In genomic region chr22:19495562-19496323, GRCh38 we compare ENCODE assay signal across 13 cellular contexts. TPM values are rescaled to one million over a fixed set of nuclear protein-coding genes. Genes with fewer than 3 reads are reported as not detected.
DNase-seq lines count a peak whose midpoint lies in the region; ATAC-seq and TF ChIP-seq lines count a peak whose summit lies in the region.
"Had no signal": no experiment of that assay in that cellular context is flagged by ENCODE, and none has a peak within 500 bp of the region (broad histone marks: within the 10 kb centered on the region; RNA-seq: fewer than 3 reads in every experiment).

No MANE protein-coding gene starts in this region.

- peaks cover 10% of the 10 kb centered on the region for H3K4me1 Mint-ChIP-seq in chondrocyte (ENCODE audit: low read depth)
- peaks cover 6 to 8% (median 8%) of the 10 kb centered on the region in 4 donors for H3K4me1 Mint-ChIP-seq in naive thymus-derived CD8-positive, alpha-beta T cell

- DNase-seq in NCI-H1092 treated with DMSO at 0.1 percent for 48 hours (lab: John Stamatoyannopoulos, UW) (peak; percentile 28), NCI-H1092 (lab: John Stamatoyannopoulos, UW) (no peak), Kasumi-1 (lab: John Stamatoyannopoulos, UW) (peak; percentile 20 to 25), chondrocyte (ENCODE audit: low spot score) (no peak), NCI-H2107 (lab: John Stamatoyannopoulos, UW) (no peak), posterior vena cava (ENCODE audit: low spot score) (no peak)
- peak in 5 of 10 donors; percentile 9 to 59 (median 19) for DNase-seq in naive thymus-derived CD8-positive, alpha-beta T cell
- DNase-seq: upper lobe of left lung had no signal

- H3K36me3 Mint-ChIP-seq in chondrocyte (ENCODE audit: low read depth): peaks cover 3% of the 10 kb centered on the region
- H3K36me3 Mint-ChIP-seq in naive thymus-derived CD8-positive, alpha-beta T cell: no peaks in the 10 kb centered on the region

- peak; percentile 50 to 61 for ATAC-seq in naive thymus-derived CD8-positive, alpha-beta T cell
- no peak for ATAC-seq in HG02642 (IDR thresholded peaks at IDR 0.05; ENCODE audit: poor library complexity, unreplicated experiment)
- ATAC-seq: esophagus mucosa had no signal

- H3K27me3 Mint-ChIP-seq in chondrocyte (ENCODE audit: low read depth): no peaks in the 10 kb centered on the region
- no peaks in the 10 kb centered on the region for H3K27me3 Mint-ChIP-seq in naive thymus-derived CD8-positive, alpha-beta T cell

- POLR2A ChIA-PET in naive thymus-derived CD8-positive, alpha-beta T cell (lab: Charles Lee): interaction anchor here (0.8 to 1.3 kb wide), 3 partner anchors 100 to 136 kb away, joined by 3 to 7 read pairs (median 6); no protein-coding TSS in a partner anchor

- H3K9me3 Mint-ChIP-seq in chondrocyte (ENCODE audit: low read depth): no peaks in the 10 kb centered on the region
- no peaks in the 10 kb centered on the region for H3K9me3 Mint-ChIP-seq in naive thymus-derived CD8-positive, alpha-beta T cell
- H3K9me3 Mint-ChIP-seq: activated T-helper 2 cell treated with anti-CD3 and anti-CD28 coated beads, Interferon-gamma antibody, Interleukin-2, Interleukin-4, amounts not matched to agents 10 μg/mL and 5 μg/mL and 100 μg/mL, durations not matched to agents 14 hours and 24 hours and 36 hours; T-helper 2 cell treated with Interferon-gamma antibody and Interleukin-4, amounts not matched to agents 5 μg/mL and 100 μg/mL, for 36 hours had no signal

- no peak overlapping the region for H3K4me3 Mint-ChIP-seq in chondrocyte (ENCODE audit: unreplicated experiment)
- H3K4me3 Mint-ChIP-seq in naive thymus-derived CD8-positive, alpha-beta T cell: no peak overlapping the region
- H3K4me3 Mint-ChIP-seq: T-helper 2 cell treated with Interferon-gamma antibody and Interleukin-4, amounts not matched to agents 5 μg/mL and 100 μg/mL, for 36 hours had no signal

- TF ChIP-seq CTCF in chondrocyte (IDR thresholded peaks at IDR 0.05): peak; percentile 70

- intact Hi-C loops in posterior vena cava (cut with DNase I): loop anchor here in 1 of 2 donors (10.0 kb wide), 1 partner anchor 59 kb away; no protein-coding TSS in a partner anchor

- no peak overlapping the region for H3K27ac Mint-ChIP-seq in chondrocyte (ENCODE audit: unreplicated experiment)
- peak overlapping the region in 7 of 10 donors; percentile 19 to 91 (median 82) for H3K27ac Mint-ChIP-seq in naive thymus-derived CD8-positive, alpha-beta T cell
- H3K27ac Mint-ChIP-seq: activated T-helper 2 cell treated with anti-CD3 and anti-CD28 coated beads, Interferon-gamma antibody, Interleukin-2, Interleukin-4, amounts not matched to agents 10 μg/mL and 5 μg/mL and 100 μg/mL, durations not matched to agents 14 hours and 24 hours and 36 hours; T-helper 2 cell treated with Interferon-gamma antibody and Interleukin-4, amounts not matched to agents 5 μg/mL and 100 μg/mL, for 36 hours had no signal

RNA-seq across cellular contexts. Expression of gene CDC45, which starts 16.0 kb away (rescaled TPM):
- total RNA-seq in chondrocyte (2.2 to 13.3 TPM (median 2.9 TPM) in 3 replicates), posterior vena cava (1 to 10 TPM in 1 of 2 donors, under 1 TPM in 1; 0.71 to 1.7 TPM)
- total RNA-seq in naive thymus-derived CD8-positive, alpha-beta T cell: 1 to 10 TPM in 1 of 2 experiments, under 1 TPM in 1; 0.69 to 1.8 TPM
- 1 to 10 TPM in 2 of 3 donors, not detected in 1; 1.2 to 2.7 TPM for polyA plus RNA-seq in naive thymus-derived CD8-positive, alpha-beta T cell

RNA-seq across cellular contexts. Expression of gene UFD1, which starts 16.8 kb away (rescaled TPM):
- 75.8 to 81.2 TPM (median 76.2 TPM) in 3 replicates for total RNA-seq in chondrocyte
- total RNA-seq in naive thymus-derived CD8-positive, alpha-beta T cell: 10 to 100 TPM; 50.2 to 59.1 TPM
- 10 to 100 TPM; 73.1 to 80.9 (median 78.0) TPM for polyA plus RNA-seq in naive thymus-derived CD8-positive, alpha-beta T cell
- total RNA-seq in posterior vena cava: 10 to 100 TPM; 43.5 to 51.1 TPM

RNA-seq across cellular contexts. Expression of gene CLDN5, which starts 28.5 kb away (rescaled TPM):
- total RNA-seq in chondrocyte (not detected in 3 replicates), posterior vena cava (10 to 100 TPM; 36.4 to 70.1 TPM)
- not detected for total RNA-seq in naive thymus-derived CD8-positive, alpha-beta T cell
- polyA plus RNA-seq in naive thymus-derived CD8-positive, alpha-beta T cell: under 1 TPM in 2 of 3 donors, not detected in 1; 0.11 to 0.22 TPM
- total RNA-seq: HT1080 had no signal

RNA-seq across cellular contexts. Expression of gene C22orf39, which starts 48.2 kb away (rescaled TPM):
- total RNA-seq in chondrocyte (18.4 to 25.7 TPM (median 19.5 TPM) in 3 replicates), posterior vena cava (10 to 100 TPM; 32.5 to 34.6 TPM)
- 10 to 100 TPM; 44.2 to 45.1 TPM for total RNA-seq in naive thymus-derived CD8-positive, alpha-beta T cell
- 10 to 100 TPM; 51.9 to 58.7 (median 58.0) TPM for polyA plus RNA-seq in naive thymus-derived CD8-positive, alpha-beta T cell

Comparison
In these comparisons a context has a peak if more than half of its experiments do, and no peak if none do; other contexts are left out.
1. DNase-seq: peak in NCI-H1092 treated with DMSO at 0.1 percent for 48 hours (single experiment) and Kasumi-1 (2 of 2); none in NCI-H1092 (single experiment), chondrocyte (single experiment), NCI-H2107 (single experiment) and posterior vena cava (single experiment).
2. RNA of gene CLDN5, which starts 28.5 kb away (total RNA-seq): 36.4 to 70.1 TPM in posterior vena cava; not detected in chondrocyte and not detected in naive thymus-derived CD8-positive, alpha-beta T cell; every median in the first group is over 10 times any median in the second.